ENCODE assay signal across 13 cellular contexts in genomic region chr2:128422571-128422970, GRCh38.
A peak's percentile ranks its signal among the peaks of the same experiment; 100 is the strongest.
DNase-seq lines count a peak whose midpoint lies in the region; ATAC-seq and TF ChIP-seq lines count a peak whose summit lies in the region.
"Had no signal": no experiment of that assay in that cellular context is flagged by ENCODE, and none has a peak within 500 bp of the region (broad histone marks: within the 10 kb centered on the region; RNA-seq: fewer than 3 reads in every experiment).

No MANE protein-coding gene starts in this region.

- H3K4me3 ChIP-seq in AG10803 (ENCODE audit: low read length), result no peak overlapping the region
- H3K4me3 ChIP-seq in MG63, result no peak overlapping the region

- no peaks in the 10 kb centered on the region for H3K27me3 ChIP-seq in MG63

- peaks cover 10% of the 10 kb centered on the region for H3K36me3 Mint-ChIP-seq in neural crest cell (ENCODE audit: low read depth)
- peaks cover 8% of the 10 kb centered on the region for H3K36me3 Mint-ChIP-seq in stimulated activated memory B cell treated with anti-CD40 and anti-IgM and Interleukin-4, amounts not matched to agents 10 μg/mL and 1 μg/mL and 100 μg/mL, for 72 hours

- no peak overlapping the region for H3K4me3 Mint-ChIP-seq in neural crest cell
- no peak overlapping the region for H3K4me3 Mint-ChIP-seq in stimulated activated memory B cell treated with anti-CD40 and anti-IgM and Interleukin-4, amounts not matched to agents 10 μg/mL and 1 μg/mL and 100 μg/mL, for 72 hours
- H3K4me3 Mint-ChIP-seq: activated T-cell treated with anti-CD3 and anti-CD28 coated beads, Interleukin-2, amount 50 U/mL, for 24 hours; CD4-positive, alpha-beta T cell had no signal

- TF ChIP-seq CTCF in AG10803 (conservative IDR thresholded peaks at IDR 0.05; ENCODE audit: low read length) (no peak), neural crest cell (conservative IDR thresholded peaks at IDR 0.05) (no peak)

- H3K36me3 ChIP-seq in MG63, result no peaks in the 10 kb centered on the region

- H3K4me1 Mint-ChIP-seq in neural crest cell, result peaks cover 4% of the 10 kb centered on the region
- H3K4me1 Mint-ChIP-seq in stimulated activated memory B cell treated with anti-CD40 and anti-IgM and Interleukin-4, amounts not matched to agents 10 μg/mL and 1 μg/mL and 100 μg/mL, for 72 hours, result no peaks in the 10 kb centered on the region

- peaks cover 10% of the 10 kb centered on the region for H3K9me3 Mint-ChIP-seq in neural crest cell
- H3K9me3 Mint-ChIP-seq in stimulated activated memory B cell treated with anti-CD40 and anti-IgM and Interleukin-4, amounts not matched to agents 10 μg/mL and 1 μg/mL and 100 μg/mL, for 72 hours, result peaks cover 11% of the 10 kb centered on the region
- H3K9me3 Mint-ChIP-seq: CD4-positive, alpha-beta T cell had no signal

- H3K27me3 Mint-ChIP-seq in neural crest cell (ENCODE audit: low read depth), result no peaks in the 10 kb centered on the region
- H3K27me3 Mint-ChIP-seq in stimulated activated memory B cell treated with anti-CD40 and anti-IgM and Interleukin-4, amounts not matched to agents 10 μg/mL and 1 μg/mL and 100 μg/mL, for 72 hours, result peaks cover 10% of the 10 kb centered on the region
- H3K27me3 Mint-ChIP-seq: activated T-cell treated with anti-CD3 and anti-CD28 coated beads, Interleukin-2, amount 50 U/mL, for 24 hours; CD4-positive, alpha-beta T cell had no signal

- peak overlapping the region; percentile 4 for H3K27ac Mint-ChIP-seq in neural crest cell (ENCODE audit: unreplicated experiment)
- no peak overlapping the region for H3K27ac Mint-ChIP-seq in stimulated activated memory B cell treated with anti-CD40 and anti-IgM and Interleukin-4, amounts not matched to agents 10 μg/mL and 1 μg/mL and 100 μg/mL, for 72 hours
- H3K27ac Mint-ChIP-seq: activated T-cell treated with anti-CD3 and anti-CD28 coated beads, Interleukin-2, amount 50 U/mL, for 24 hours; CD4-positive, alpha-beta T cell had no signal

- DNase-seq in AG10803 (ENCODE audit: low read depth) (peak; percentile 99), MG63 (peak; percentile 84), dedifferentiated amniotic fluid mesenchymal stem cell (ENCODE audit: extremely low spot score) (peak; percentile 94), neural crest cell (ENCODE audit: low read depth, low spot score) (no peak), NCI-H524 (lab: John Stamatoyannopoulos, UW) (no peak), pons (ENCODE audit: low spot score) (no peak)
- DNase-seq: activated T-cell treated with anti-CD3 and anti-CD28 coated beads, Interleukin-2, amount 50 U/mL, for 24 hours; caudate nucleus; CD4-positive, alpha-beta T cell; Karpas-422; NCI-H446 treated with DMSO at 0.1 percent for 48 hours had no signal

- no peaks in the 10 kb centered on the region for H3K9me3 ChIP-seq in MG63

- no peak for ATAC-seq in GM21619 (IDR thresholded peaks at IDR 0.05; ENCODE audit: unreplicated experiment)
- no peak for ATAC-seq in stimulated activated memory B cell treated with anti-CD40 and anti-IgM and Interleukin-4, amounts not matched to agents 10 μg/mL and 1 μg/mL and 100 μg/mL, for 72 hours

Comparison
In these comparisons a context has a peak if more than half of its experiments do, and no peak if none do; other contexts are left out.
1. DNase-seq: peak in AG10803 (single experiment), MG63 (single experiment) and dedifferentiated amniotic fluid mesenchymal stem cell (single experiment); none in neural crest cell (single experiment), NCI-H524 (0 of 2) and pons (single experiment).